Comparison of ENCODE assay signal across 19 cellular contexts in genomic region chrX:50968871-50969635, GRCh38. TPM values are rescaled to one million over a fixed set of nuclear protein-coding genes. Genes with fewer than 3 reads are reported as not detected.
"Had no signal": no experiment of that assay in that cellular context is flagged by ENCODE, and none has a peak within 500 bp of the region (broad histone marks: within the 10 kb centered on the region; RNA-seq: fewer than 3 reads in every experiment).

No MANE protein-coding gene starts in this region.

RNA-seq across cellular contexts. Expression of gene BMP15, which starts 58.5 kb away (rescaled TPM):
- total RNA-seq: activated CD4-positive, alpha-beta memory T cell treated with anti-CD3 and anti-CD28 coated beads, Interleukin-2, amount 10 ng/mL, durations not matched to agents 7 days and 5 days; activated CD4-positive, alpha-beta T cell treated with anti-CD3 and anti-CD28 coated beads, Interleukin-2, amount 10 ng/mL, durations not matched to agents 7 days and 5 days; activated naive CD4-positive, alpha-beta T cell treated with anti-CD3 and anti-CD28 coated beads, Interleukin-2, amount 50 U/mL, for 72 hours; activated naive CD8-positive, alpha-beta T cell treated with anti-CD3 and anti-CD28 coated beads, Interleukin-2, amount 10 ng/mL, durations not matched to agents 7 days and 5 days; activated T-cell treated with anti-CD3 and anti-CD28 coated beads, Interleukin-2, amount 50 U/mL, for 72 hours; ascending aorta; bronchial epithelial cell; cardiac septum; cerebellum; dermis blood vessel endothelial cell; esophagus squamous epithelium; fibroblast of lung; fibroblast of villous mesenchyme; gastroesophageal sphincter; glomerular endothelial cell; T-cell; T-helper 2 cell treated with Interferon-gamma antibody and Interleukin-4, amounts not matched to agents 100 ng/mL and 5 ng/mL, for 36 hours; WTC11 had no signal
- polyA plus RNA-seq: esophagus, fibroblast of lung had no signal
